In the genomic region with DNA sequence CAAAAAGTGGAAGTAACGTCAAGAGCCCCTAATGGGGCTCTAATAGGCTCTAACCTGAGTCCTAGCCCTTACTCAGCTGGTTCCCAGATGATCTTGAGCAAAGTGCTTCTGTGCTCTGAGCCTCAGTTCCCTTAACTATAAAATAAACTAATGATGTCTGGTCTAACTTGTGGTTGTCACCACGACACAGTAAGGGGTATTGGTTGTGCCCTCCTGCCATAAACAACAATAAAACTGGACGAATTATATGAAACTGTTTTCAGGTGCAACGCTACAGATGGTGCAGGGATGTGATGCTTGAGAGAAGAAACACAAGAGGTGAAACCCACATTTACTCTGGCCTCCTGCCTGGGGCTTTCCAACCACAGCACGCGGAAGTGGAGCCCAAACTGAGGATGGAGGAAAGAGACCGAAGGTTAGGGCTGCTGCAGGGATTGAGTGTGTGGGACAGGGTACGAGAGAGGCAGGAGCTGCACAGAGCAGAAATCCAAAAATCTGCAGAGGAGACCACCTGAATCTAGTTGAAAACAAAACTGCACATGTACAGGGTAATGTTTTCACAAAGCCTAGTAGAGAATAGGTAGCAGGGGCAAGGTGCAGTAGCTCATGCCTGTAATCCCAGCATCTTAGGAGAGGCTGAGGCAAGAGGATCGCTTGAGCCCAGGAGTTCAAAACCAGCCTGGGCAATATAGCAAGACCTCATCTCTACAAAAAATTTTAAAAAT, we compare ENCODE assay signal across 8 cellular contexts. TPM values are rescaled to one million over a fixed set of nuclear protein-coding genes. Genes with fewer than 3 reads are reported as not detected.
DNase-seq lines count a peak whose midpoint lies in the region; ATAC-seq and TF ChIP-seq lines count a peak whose summit lies in the region.

No MANE protein-coding gene starts in this region.

- TF ChIP-seq EP300 in SK-N-SH (IDR thresholded peaks at IDR 0.05; ENCODE audit: borderline replicate concordance in 1 of 2, low read depth in 1 of 2, low read length in 1 of 2), result no peak

- peak overlapping the region; percentile 33 for H3K4me3 ChIP-seq in GM12875 (ENCODE audit: low read depth, low read length)
- no peak overlapping the region for H3K4me3 ChIP-seq in effector memory CD4-positive, alpha-beta T cell (ENCODE audit: insufficient read depth, low read depth, low read length, poor library complexity, severe bottlenecking)
- H3K4me3 ChIP-seq in SK-N-SH (ENCODE audit: low read depth in 2 of 2, low read length in 1 of 2), result no peak overlapping the region

- no peaks in the 10 kb centered on the region for H3F3A ChIP-seq in SK-N-SH (replicated peaks; ENCODE audit: insufficient read depth)

- H3K9ac ChIP-seq in SK-N-SH, result no peak overlapping the region

- H3K4me2 ChIP-seq in SK-N-SH, result no peak overlapping the region

- intact Hi-C loops in head of caudate nucleus (cut with DNase I), result loop anchor here (10.0 kb wide), 1 partner anchor 160 kb away; no protein-coding TSS in a partner anchor

- TF ChIP-seq CTCF in GM12875 (IDR thresholded peaks at IDR 0.05; ENCODE audit: borderline replicate concordance, insufficient read depth, low read depth, low read length), result no peak
- no peak for TF ChIP-seq CTCF in SK-N-SH (IDR thresholded peaks at IDR 0.05)

- H4K20me1 ChIP-seq in SK-N-SH (ENCODE audit: insufficient read depth), result no peaks in the 10 kb centered on the region

- POLR2A ChIA-PET in SK-N-SH (lab: Yijun Ruan, JAX), result no interaction called here

- WGBS in SK-N-SH (ENCODE audit: low lambda C conversion rate), result 67% methylated on average over 9 of the region's 9 CpGs

- ATAC-seq in GM21515 (IDR thresholded peaks at IDR 0.05; ENCODE audit: unreplicated experiment) (peak; percentile 85), HG03571 (IDR thresholded peaks at IDR 0.05; ENCODE audit: unreplicated experiment) (peak; percentile 87)

- H3K79me2 ChIP-seq in SK-N-SH (ENCODE audit: insufficient read depth), result no peaks in the 10 kb centered on the region

- DNase-seq in effector memory CD4-positive, alpha-beta T cell, result peak in 1 of 3 donors; percentile 36
- DNase-seq in cortex of kidney (lab: John Stamatoyannopoulos, UW) (no peak), head of caudate nucleus (no peak), NCI-H1694 (lab: John Stamatoyannopoulos, UW) (no peak), SK-N-SH (no peak)

- H3K9me2 ChIP-seq in SK-N-SH, result no peaks in the 10 kb centered on the region

- H3K9me3 ChIP-seq in effector memory CD4-positive, alpha-beta T cell (ENCODE audit: control insufficient read depth, low read length), result no peaks in the 10 kb centered on the region
- H3K9me3 ChIP-seq in SK-N-SH, result no peaks in the 10 kb centered on the region

- no peak for TF ChIP-seq RAD21 in SK-N-SH (IDR thresholded peaks at IDR 0.05; ENCODE audit: low read length)

- CTCF ChIA-PET in SK-N-SH (lab: Yijun Ruan, JAX), result interaction anchor here (1.9 kb wide), 1 partner anchor 443 kb away, joined by 6 read pairs; no protein-coding TSS in a partner anchor

- peaks cover 12% of the 10 kb centered on the region for H3K4me1 ChIP-seq in effector memory CD4-positive, alpha-beta T cell (ENCODE audit: control insufficient read depth, insufficient read depth, low read length, poor library complexity, severe bottlenecking)
- no peaks in the 10 kb centered on the region for H3K4me1 ChIP-seq in SK-N-SH (ENCODE audit: control insufficient read depth in 1 of 2, insufficient read depth in 2 of 2, low read depth in 1 of 2, low read length in 1 of 2)

- peak overlapping the region; percentile 54 for H3K27ac ChIP-seq in effector memory CD4-positive, alpha-beta T cell (ENCODE audit: insufficient read depth, low read length, poor library complexity, severe bottlenecking)
- no peak overlapping the region for H3K27ac ChIP-seq in SK-N-SH (ENCODE audit: low read depth in 2 of 2, low read length in 1 of 2)

- H3K27me3 ChIP-seq in effector memory CD4-positive, alpha-beta T cell (replicated peaks; ENCODE audit: control insufficient read depth, insufficient read depth, low read length, poor library complexity, severe bottlenecking), result no peaks in the 10 kb centered on the region
- H3K27me3 ChIP-seq in SK-N-SH (ENCODE audit: insufficient read depth), result no peaks in the 10 kb centered on the region

- no peaks in the 10 kb centered on the region for H3K36me3 ChIP-seq in effector memory CD4-positive, alpha-beta T cell (ENCODE audit: control insufficient read depth, insufficient read depth, low read length)
- no peaks in the 10 kb centered on the region for H3K36me3 ChIP-seq in SK-N-SH (replicated peaks in 1 of 2; ENCODE audit: control insufficient read depth in 1 of 2, insufficient read depth in 2 of 2, low read length in 1 of 2)

- no peak overlapping the region for H2AFZ ChIP-seq in SK-N-SH (ENCODE audit: low read depth)

TF ChIP-seq in SK-N-SH, 30 proteins besides CTCF, POLR2A, EP300 and RAD21:
- TF ChIP-seq FOXJ3 (CRISPR knock-in tag; IDR thresholded peaks at IDR 0.05) (no peak), SIN3A (IDR thresholded peaks at IDR 0.05; ENCODE audit: borderline replicate concordance, low read depth, low read length) (no peak), NRF1 (IDR thresholded peaks at IDR 0.05; ENCODE audit: low read depth, low read length) (no peak), FOXM1 (IDR thresholded peaks at IDR 0.05; ENCODE audit: low read depth) (no peak), TEAD4 (IDR thresholded peaks at IDR 0.05; ENCODE audit: borderline replicate concordance, insufficient read depth) (no peak), FOSL2 (IDR thresholded peaks at IDR 0.05; ENCODE audit: borderline replicate concordance, low read depth) (no peak), JUND (IDR thresholded peaks at IDR 0.05) (no peak), POLR2AphosphoS5 (IDR thresholded peaks at IDR 0.05; ENCODE audit: low read depth, low read length) (no peak), RXRA (IDR thresholded peaks at IDR 0.05; ENCODE audit: borderline replicate concordance, low read depth) (no peak), GATA2 (CRISPR knock-in tag; IDR thresholded peaks at IDR 0.05) (no peak), TCF12 (IDR thresholded peaks at IDR 0.05) (no peak), MEF2A (IDR thresholded peaks at IDR 0.05; ENCODE audit: borderline replicate concordance, low read depth) (no peak)
- TF ChIP-seq, protein P1, sequence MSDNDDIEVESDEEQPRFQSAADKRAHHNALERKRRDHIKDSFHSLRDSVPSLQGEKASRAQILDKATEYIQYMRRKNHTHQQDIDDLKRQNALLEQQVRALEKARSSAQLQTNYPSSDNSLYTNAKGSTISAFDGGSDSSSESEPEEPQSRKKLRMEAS (IDR thresholded peaks at IDR 0.05; ENCODE audit: low read depth), result no peak
- TF ChIP-seq, protein P2, sequence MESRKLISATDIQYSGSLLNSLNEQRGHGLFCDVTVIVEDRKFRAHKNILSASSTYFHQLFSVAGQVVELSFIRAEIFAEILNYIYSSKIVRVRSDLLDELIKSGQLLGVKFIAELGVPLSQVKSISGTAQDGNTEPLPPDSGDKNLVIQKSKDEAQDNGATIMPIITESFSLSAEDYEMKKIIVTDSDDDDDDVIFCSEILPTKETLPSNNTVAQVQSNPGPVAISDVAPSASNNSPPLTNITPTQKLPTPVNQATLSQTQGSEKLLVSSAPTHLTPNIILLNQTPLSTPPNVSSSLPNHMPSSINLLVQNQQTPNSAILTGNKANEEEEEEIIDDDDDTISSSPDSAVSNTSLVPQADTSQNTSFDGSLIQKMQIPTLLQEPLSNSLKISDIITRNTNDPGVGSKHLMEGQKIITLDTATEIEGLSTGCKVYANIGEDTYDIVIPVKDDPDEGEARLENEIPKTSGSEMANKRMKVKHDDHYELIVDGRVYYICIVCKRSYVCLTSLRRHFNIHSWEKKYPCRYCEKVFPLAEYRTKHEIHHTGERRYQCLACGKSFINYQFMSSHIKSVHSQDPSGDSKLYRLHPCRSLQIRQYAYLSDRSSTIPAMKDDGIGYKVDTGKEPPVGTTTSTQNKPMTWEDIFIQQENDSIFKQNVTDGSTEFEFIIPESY (IDR thresholded peaks at IDR 0.05; ENCODE audit: borderline replicate concordance, low read depth), result no peak
- TF ChIP-seq, protein P3, sequence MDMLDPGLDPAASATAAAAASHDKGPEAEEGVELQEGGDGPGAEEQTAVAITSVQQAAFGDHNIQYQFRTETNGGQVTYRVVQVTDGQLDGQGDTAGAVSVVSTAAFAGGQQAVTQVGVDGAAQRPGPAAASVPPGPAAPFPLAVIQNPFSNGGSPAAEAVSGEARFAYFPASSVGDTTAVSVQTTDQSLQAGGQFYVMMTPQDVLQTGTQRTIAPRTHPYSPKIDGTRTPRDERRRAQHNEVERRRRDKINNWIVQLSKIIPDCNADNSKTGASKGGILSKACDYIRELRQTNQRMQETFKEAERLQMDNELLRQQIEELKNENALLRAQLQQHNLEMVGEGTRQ (IDR thresholded peaks at IDR 0.05; ENCODE audit: borderline replicate concordance, low read depth, low read length), result no peak
TF ChIP-seq in SK-N-SH: peak in this region for 0.

RNA-seq across cellular contexts. Expression of a gene that starts 45.6 kb away (rescaled TPM):
- polyA plus RNA-seq in SK-N-SH (2012; rRNA removed), result not detected in 2 replicates
- polyA plus RNA-seq in SK-N-SH (2012; cell fraction: cytosol; rRNA removed), result not detected in 2 replicates
- polyA plus RNA-seq in SK-N-SH (2012; cell fraction: nucleus; rRNA removed), result not detected in 2 replicates
